Comparison of ENCODE assay signal across 1 cellular context in the genomic region with DNA sequence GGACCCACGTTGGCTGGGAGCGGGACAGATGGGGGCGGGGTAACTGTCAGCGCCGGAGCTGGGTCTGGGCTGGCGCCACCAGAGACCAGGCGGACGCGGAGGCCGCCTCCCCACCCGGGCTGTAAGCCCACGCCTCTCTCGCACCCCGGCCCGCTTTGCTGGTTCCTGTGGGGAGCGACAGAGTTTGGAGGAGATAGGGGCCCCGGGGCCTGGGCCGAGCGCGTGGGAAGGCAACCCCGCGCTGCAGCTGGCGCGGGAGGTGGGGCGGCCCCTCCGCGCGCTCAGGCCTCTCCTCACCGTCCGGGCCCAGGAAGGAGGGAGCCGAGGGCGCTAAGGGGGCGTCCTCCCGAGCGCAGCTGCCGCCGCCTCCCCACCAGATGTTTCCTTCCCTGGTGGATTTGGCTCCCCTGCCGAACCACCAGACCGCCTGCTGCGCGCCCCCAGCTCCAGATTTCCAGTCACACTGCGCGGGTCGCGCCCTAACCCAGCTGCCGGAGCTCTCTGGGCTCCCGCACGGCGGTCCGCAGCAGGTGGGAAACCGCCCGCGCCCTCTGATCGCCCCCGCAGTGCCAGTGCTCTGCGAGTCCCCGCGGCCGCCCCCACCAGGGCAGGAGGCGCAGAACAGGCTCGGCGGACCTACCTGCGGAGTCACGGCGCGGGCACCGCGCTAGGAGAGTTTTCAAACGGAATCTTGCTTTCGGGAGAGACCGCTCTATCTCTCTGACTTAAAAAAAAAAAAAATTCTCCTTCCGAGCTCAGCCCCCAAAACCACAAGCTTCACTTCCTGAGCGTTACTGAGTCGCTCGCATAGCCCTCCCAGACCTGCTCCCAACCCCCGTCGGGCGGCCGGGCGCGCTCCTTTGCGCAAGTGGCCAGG.
A peak's percentile ranks its signal among the peaks of the same experiment; 100 is the strongest.
TF ChIP-seq lines count a peak whose summit lies in the region.

No MANE protein-coding gene starts in this region.

TF ChIP-seq in HepG2, 621 proteins besides CTCF, POLR2A, EP300 and RAD21 (continued from another document and continues in another):
- TF ChIP-seq, protein P1, sequence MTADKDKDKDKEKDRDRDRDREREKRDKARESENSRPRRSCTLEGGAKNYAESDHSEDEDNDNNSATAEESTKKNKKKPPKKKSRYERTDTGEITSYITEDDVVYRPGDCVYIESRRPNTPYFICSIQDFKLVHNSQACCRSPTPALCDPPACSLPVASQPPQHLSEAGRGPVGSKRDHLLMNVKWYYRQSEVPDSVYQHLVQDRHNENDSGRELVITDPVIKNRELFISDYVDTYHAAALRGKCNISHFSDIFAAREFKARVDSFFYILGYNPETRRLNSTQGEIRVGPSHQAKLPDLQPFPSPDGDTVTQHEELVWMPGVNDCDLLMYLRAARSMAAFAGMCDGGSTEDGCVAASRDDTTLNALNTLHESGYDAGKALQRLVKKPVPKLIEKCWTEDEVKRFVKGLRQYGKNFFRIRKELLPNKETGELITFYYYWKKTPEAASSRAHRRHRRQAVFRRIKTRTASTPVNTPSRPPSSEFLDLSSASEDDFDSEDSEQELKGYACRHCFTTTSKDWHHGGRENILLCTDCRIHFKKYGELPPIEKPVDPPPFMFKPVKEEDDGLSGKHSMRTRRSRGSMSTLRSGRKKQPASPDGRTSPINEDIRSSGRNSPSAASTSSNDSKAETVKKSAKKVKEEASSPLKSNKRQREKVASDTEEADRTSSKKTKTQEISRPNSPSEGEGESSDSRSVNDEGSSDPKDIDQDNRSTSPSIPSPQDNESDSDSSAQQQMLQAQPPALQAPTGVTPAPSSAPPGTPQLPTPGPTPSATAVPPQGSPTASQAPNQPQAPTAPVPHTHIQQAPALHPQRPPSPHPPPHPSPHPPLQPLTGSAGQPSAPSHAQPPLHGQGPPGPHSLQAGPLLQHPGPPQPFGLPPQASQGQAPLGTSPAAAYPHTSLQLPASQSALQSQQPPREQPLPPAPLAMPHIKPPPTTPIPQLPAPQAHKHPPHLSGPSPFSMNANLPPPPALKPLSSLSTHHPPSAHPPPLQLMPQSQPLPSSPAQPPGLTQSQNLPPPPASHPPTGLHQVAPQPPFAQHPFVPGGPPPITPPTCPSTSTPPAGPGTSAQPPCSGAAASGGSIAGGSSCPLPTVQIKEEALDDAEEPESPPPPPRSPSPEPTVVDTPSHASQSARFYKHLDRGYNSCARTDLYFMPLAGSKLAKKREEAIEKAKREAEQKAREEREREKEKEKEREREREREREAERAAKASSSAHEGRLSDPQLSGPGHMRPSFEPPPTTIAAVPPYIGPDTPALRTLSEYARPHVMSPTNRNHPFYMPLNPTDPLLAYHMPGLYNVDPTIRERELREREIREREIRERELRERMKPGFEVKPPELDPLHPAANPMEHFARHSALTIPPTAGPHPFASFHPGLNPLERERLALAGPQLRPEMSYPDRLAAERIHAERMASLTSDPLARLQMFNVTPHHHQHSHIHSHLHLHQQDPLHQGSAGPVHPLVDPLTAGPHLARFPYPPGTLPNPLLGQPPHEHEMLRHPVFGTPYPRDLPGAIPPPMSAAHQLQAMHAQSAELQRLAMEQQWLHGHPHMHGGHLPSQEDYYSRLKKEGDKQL (CRISPR knock-in tag; IDR thresholded peaks at IDR 0.05; ENCODE audit: low read depth): no peak
- TF ChIP-seq, protein P2, sequence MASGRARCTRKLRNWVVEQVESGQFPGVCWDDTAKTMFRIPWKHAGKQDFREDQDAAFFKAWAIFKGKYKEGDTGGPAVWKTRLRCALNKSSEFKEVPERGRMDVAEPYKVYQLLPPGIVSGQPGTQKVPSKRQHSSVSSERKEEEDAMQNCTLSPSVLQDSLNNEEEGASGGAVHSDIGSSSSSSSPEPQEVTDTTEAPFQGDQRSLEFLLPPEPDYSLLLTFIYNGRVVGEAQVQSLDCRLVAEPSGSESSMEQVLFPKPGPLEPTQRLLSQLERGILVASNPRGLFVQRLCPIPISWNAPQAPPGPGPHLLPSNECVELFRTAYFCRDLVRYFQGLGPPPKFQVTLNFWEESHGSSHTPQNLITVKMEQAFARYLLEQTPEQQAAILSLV (CRISPR knock-in tag; IDR thresholded peaks at IDR 0.05; ENCODE audit: borderline replicate concordance): 0 out of 2 replicates have a peak, but pooled peaks have one; percentile 67
- peak; percentile 17; the same call in 1 of the 2 replicates for TF ChIP-seq ZNF501 (CRISPR knock-in tag; IDR thresholded peaks at IDR 0.05)
- peak; percentile 70; the same call in 1 of the 2 replicates for TF ChIP-seq ZNF354B (CRISPR knock-in tag; IDR thresholded peaks at IDR 0.05)
- no peak for TF ChIP-seq GABPA (IDR thresholded peaks at IDR 0.05; ENCODE audit: low read depth, low read length)
- no peak for TF ChIP-seq GABPA (CRISPR knock-in tag; IDR thresholded peaks at IDR 0.05; ENCODE audit: low read depth)
- TF ChIP-seq, protein P3, sequence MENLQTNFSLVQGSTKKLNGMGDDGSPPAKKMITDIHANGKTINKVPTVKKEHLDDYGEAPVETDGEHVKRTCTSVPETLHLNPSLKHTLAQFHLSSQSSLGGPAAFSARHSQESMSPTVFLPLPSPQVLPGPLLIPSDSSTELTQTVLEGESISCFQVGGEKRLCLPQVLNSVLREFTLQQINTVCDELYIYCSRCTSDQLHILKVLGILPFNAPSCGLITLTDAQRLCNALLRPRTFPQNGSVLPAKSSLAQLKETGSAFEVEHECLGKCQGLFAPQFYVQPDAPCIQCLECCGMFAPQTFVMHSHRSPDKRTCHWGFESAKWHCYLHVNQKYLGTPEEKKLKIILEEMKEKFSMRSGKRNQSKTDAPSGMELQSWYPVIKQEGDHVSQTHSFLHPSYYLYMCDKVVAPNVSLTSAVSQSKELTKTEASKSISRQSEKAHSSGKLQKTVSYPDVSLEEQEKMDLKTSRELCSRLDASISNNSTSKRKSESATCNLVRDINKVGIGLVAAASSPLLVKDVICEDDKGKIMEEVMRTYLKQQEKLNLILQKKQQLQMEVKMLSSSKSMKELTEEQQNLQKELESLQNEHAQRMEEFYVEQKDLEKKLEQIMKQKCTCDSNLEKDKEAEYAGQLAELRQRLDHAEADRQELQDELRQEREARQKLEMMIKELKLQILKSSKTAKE (CRISPR knock-in tag; IDR thresholded peaks at IDR 0.05; ENCODE audit: borderline replicate concordance): no peak
- TF ChIP-seq ZNF562 (CRISPR knock-in tag; IDR thresholded peaks at IDR 0.05; ENCODE audit: borderline replicate concordance): no peak
- no peak for TF ChIP-seq KAT7 (CRISPR knock-in tag; IDR thresholded peaks at IDR 0.05; ENCODE audit: borderline replicate concordance)
- peak; percentile 12 for TF ChIP-seq CBX1 (IDR thresholded peaks at IDR 0.05; ENCODE audit: low read depth)
- TF ChIP-seq MBNL3 (CRISPR knock-in tag; conservative IDR thresholded peaks at IDR 0.05): no peak
- no peak for TF ChIP-seq ZSCAN31 (CRISPR knock-in tag; IDR thresholded peaks at IDR 0.05; ENCODE audit: low read depth)
- TF ChIP-seq CBFB (CRISPR knock-in tag; IDR thresholded peaks at IDR 0.05): no peak
- no peak for TF ChIP-seq RBAK (CRISPR knock-in tag; IDR thresholded peaks at IDR 0.05)
- no peak for TF ChIP-seq NR2C2 (CRISPR knock-in tag; IDR thresholded peaks at IDR 0.05; ENCODE audit: borderline replicate concordance)
- 0 out of 2 replicates have a peak, but pooled peaks have one; percentile 24 for TF ChIP-seq ELF3 (CRISPR knock-in tag; IDR thresholded peaks at IDR 0.05)
- TF ChIP-seq, protein P4, sequence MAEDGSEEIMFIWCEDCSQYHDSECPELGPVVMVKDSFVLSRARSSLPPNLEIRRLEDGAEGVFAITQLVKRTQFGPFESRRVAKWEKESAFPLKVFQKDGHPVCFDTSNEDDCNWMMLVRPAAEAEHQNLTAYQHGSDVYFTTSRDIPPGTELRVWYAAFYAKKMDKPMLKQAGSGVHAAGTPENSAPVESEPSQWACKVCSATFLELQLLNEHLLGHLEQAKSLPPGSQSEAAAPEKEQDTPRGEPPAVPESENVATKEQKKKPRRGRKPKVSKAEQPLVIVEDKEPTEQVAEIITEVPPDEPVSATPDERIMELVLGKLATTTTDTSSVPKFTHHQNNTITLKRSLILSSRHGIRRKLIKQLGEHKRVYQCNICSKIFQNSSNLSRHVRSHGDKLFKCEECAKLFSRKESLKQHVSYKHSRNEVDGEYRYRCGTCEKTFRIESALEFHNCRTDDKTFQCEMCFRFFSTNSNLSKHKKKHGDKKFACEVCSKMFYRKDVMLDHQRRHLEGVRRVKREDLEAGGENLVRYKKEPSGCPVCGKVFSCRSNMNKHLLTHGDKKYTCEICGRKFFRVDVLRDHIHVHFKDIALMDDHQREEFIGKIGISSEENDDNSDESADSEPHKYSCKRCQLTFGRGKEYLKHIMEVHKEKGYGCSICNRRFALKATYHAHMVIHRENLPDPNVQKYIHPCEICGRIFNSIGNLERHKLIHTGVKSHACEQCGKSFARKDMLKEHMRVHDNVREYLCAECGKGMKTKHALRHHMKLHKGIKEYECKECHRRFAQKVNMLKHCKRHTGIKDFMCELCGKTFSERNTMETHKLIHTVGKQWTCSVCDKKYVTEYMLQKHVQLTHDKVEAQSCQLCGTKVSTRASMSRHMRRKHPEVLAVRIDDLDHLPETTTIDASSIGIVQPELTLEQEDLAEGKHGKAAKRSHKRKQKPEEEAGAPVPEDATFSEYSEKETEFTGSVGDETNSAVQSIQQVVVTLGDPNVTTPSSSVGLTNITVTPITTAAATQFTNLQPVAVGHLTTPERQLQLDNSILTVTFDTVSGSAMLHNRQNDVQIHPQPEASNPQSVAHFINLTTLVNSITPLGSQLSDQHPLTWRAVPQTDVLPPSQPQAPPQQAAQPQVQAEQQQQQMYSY (CRISPR knock-in tag; IDR thresholded peaks at IDR 0.05): no peak
- TF ChIP-seq HDAC1 (CRISPR knock-in tag; IDR thresholded peaks at IDR 0.05): peak; percentile 61
- TF ChIP-seq ZNF567 (CRISPR knock-in tag; IDR thresholded peaks at IDR 0.05; ENCODE audit: borderline replicate concordance): 0 out of 2 replicates have a peak, but pooled peaks have one; percentile 46
- no peak for TF ChIP-seq JARID2 (CRISPR knock-in tag; IDR thresholded peaks at IDR 0.05; ENCODE audit: insufficient replicate concordance)
- TF ChIP-seq, protein P5, sequence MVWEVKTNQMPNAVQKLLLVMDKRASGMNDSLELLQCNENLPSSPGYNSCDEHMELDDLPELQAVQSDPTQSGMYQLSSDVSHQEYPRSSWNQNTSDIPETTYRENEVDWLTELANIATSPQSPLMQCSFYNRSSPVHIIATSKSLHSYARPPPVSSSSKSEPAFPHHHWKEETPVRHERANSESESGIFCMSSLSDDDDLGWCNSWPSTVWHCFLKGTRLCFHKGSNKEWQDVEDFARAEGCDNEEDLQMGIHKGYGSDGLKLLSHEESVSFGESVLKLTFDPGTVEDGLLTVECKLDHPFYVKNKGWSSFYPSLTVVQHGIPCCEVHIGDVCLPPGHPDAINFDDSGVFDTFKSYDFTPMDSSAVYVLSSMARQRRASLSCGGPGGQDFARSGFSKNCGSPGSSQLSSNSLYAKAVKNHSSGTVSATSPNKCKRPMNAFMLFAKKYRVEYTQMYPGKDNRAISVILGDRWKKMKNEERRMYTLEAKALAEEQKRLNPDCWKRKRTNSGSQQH (CRISPR knock-in tag; IDR thresholded peaks at IDR 0.05; ENCODE audit: low read depth): no peak; the same call in 1 of the 2 replicates
- TF ChIP-seq ZNF570 (CRISPR knock-in tag; IDR thresholded peaks at IDR 0.05; ENCODE audit: borderline replicate concordance): no peak
- no peak for TF ChIP-seq WIZ (CRISPR knock-in tag; IDR thresholded peaks at IDR 0.05)
- TF ChIP-seq, protein P6, sequence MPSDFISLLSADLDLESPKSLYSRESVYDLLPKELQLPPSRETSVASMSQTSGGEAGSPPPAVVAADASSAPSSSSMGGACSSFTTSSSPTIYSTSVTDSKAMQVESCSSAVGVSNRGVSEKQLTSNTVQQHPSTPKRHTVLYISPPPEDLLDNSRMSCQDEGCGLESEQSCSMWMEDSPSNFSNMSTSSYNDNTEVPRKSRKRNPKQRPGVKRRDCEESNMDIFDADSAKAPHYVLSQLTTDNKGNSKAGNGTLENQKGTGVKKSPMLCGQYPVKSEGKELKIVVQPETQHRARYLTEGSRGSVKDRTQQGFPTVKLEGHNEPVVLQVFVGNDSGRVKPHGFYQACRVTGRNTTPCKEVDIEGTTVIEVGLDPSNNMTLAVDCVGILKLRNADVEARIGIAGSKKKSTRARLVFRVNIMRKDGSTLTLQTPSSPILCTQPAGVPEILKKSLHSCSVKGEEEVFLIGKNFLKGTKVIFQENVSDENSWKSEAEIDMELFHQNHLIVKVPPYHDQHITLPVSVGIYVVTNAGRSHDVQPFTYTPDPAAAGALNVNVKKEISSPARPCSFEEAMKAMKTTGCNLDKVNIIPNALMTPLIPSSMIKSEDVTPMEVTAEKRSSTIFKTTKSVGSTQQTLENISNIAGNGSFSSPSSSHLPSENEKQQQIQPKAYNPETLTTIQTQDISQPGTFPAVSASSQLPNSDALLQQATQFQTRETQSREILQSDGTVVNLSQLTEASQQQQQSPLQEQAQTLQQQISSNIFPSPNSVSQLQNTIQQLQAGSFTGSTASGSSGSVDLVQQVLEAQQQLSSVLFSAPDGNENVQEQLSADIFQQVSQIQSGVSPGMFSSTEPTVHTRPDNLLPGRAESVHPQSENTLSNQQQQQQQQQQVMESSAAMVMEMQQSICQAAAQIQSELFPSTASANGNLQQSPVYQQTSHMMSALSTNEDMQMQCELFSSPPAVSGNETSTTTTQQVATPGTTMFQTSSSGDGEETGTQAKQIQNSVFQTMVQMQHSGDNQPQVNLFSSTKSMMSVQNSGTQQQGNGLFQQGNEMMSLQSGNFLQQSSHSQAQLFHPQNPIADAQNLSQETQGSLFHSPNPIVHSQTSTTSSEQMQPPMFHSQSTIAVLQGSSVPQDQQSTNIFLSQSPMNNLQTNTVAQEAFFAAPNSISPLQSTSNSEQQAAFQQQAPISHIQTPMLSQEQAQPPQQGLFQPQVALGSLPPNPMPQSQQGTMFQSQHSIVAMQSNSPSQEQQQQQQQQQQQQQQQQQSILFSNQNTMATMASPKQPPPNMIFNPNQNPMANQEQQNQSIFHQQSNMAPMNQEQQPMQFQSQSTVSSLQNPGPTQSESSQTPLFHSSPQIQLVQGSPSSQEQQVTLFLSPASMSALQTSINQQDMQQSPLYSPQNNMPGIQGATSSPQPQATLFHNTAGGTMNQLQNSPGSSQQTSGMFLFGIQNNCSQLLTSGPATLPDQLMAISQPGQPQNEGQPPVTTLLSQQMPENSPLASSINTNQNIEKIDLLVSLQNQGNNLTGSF (CRISPR knock-in tag; IDR thresholded peaks at IDR 0.05): peak; percentile 59; the same call in 1 of the 2 replicates
- TF ChIP-seq TARDBP (CRISPR knock-in tag; IDR thresholded peaks at IDR 0.05): peak; percentile 67
- no peak for TF ChIP-seq SMARCC2 (IDR thresholded peaks at IDR 0.05)
- TF ChIP-seq PHF20 (CRISPR knock-in tag; IDR thresholded peaks at IDR 0.05): no peak
- TF ChIP-seq, protein P7, sequence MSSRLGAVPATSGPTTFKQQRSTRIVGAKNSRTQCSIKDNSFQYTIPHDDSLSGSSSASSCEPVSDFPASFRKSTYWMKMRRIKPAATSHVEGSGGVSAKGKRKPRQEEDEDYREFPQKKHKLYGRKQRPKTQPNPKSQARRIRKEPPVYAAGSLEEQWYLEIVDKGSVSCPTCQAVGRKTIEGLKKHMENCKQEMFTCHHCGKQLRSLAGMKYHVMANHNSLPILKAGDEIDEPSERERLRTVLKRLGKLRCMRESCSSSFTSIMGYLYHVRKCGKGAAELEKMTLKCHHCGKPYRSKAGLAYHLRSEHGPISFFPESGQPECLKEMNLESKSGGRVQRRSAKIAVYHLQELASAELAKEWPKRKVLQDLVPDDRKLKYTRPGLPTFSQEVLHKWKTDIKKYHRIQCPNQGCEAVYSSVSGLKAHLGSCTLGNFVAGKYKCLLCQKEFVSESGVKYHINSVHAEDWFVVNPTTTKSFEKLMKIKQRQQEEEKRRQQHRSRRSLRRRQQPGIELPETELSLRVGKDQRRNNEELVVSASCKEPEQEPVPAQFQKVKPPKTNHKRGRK (CRISPR knock-in tag; IDR thresholded peaks at IDR 0.05): no peak
- no peak for TF ChIP-seq PCBP2 (optimal IDR thresholded peaks at IDR 0.05; ENCODE audit: low read depth, low read length, poor library complexity, severe bottlenecking)
- TF ChIP-seq ZFP37 (CRISPR knock-in tag; IDR thresholded peaks at IDR 0.05; ENCODE audit: borderline replicate concordance): no peak
